Comparison of ENCODE assay signal across 8 cellular contexts in genomic region chr12:122965851-122966742, GRCh38. TPM values are rescaled to one million over a fixed set of nuclear protein-coding genes. Genes with fewer than 3 reads are reported as not detected.
DNase-seq lines count a peak whose midpoint lies in the region; ATAC-seq, FAIRE-seq and TF ChIP-seq lines count a peak whose summit lies in the region.

Gene ABCB9 (minus strand): TSS chr12:122966463. CDS start chr12:122960235, 6,228 bp downstream.

- H3K79me2 ChIP-seq in keratinocyte (ENCODE audit: control insufficient read depth, insufficient read depth, low read length) = peaks cover 9% of the 10 kb centered on the region

- no peaks in the 10 kb centered on the region for H3K9me3 ChIP-seq in keratinocyte (ENCODE audit: control insufficient read depth, low read depth, low read length)

- peak within 1 kb of the TSS; percentile 24 for H3K27ac ChIP-seq in keratinocyte (ENCODE audit: control insufficient read depth, insufficient read depth, low read length)

- FAIRE-seq in keratinocyte (lab: Jason Lieb, UNC) = peak; percentile 56

- peaks cover 25% of the 10 kb centered on the region for H3K4me1 ChIP-seq in keratinocyte (ENCODE audit: control insufficient read depth, extremely low read depth, insufficient read depth, low read length)

- peak within 1 kb of the TSS; percentile 83 for H3K4me2 ChIP-seq in keratinocyte (ENCODE audit: control insufficient read depth, extremely low read depth, insufficient read depth, low read depth, low read length)

- dilution Hi-C loops in keratinocyte (cut with MboI; ENCODE audit: extremely low pct_ligation_motif_present, low sequenced_read_pairs) = no loop called here

- H3K27me3 ChIP-seq in keratinocyte (ENCODE audit: control insufficient read depth, extremely low read depth, insufficient read depth, low read length) = no peaks in the 10 kb centered on the region

- no peaks in the 10 kb centered on the region for H4K20me1 ChIP-seq in keratinocyte (ENCODE audit: control insufficient read depth, extremely low read depth, insufficient read depth, low read length)

- ATAC-seq in HG03045 (IDR thresholded peaks at IDR 0.05; ENCODE audit: unreplicated experiment) (peak; percentile 67), GM18858 (IDR thresholded peaks at IDR 0.05; ENCODE audit: unreplicated experiment) (no peak)

- DNase-seq in GM13976 (ENCODE audit: low spot score) (peak; percentile 99), NCI-H2227 treated with DMSO at 0.1 percent for 48 hours (lab: John Stamatoyannopoulos, UW) (peak; percentile 86), cerebellar nuclear complex (lab: John Stamatoyannopoulos, UW) (peak; percentile 47 to 66), keratinocyte (ENCODE audit: low read depth, low spot score) (peak; percentile 87)
- DNase-seq in activated CD4-positive, CD25-positive, alpha-beta regulatory T cell treated with anti-CD3 and anti-CD28 coated beads, Interleukin-2, amount 50 U/mL, for 72 hours = peak; percentile 91
- peak; percentile 90 to 97 (median 94) for DNase-seq in stimulated activated CD4-positive, alpha-beta T cell treated with anti-CD3 and anti-CD28 coated beads, Interleukin-12 subunit alpha, Interleukin-12 subunit beta, amount 100 ng/mL, for 48 hours (ENCODE audit: low read depth in 2 of 3, low spot score in 1 of 3)

- H3K36me3 ChIP-seq in keratinocyte (ENCODE audit: control insufficient read depth in 2 of 2, extremely low read depth in 1 of 2, insufficient read depth in 2 of 2, low read length in 2 of 2) = no peaks in the 10 kb centered on the region

- H3K9me1 ChIP-seq in keratinocyte (ENCODE audit: control insufficient read depth, extremely low read depth, insufficient read depth, low read length) = no peaks in the 10 kb centered on the region

- H3K9ac ChIP-seq in keratinocyte (ENCODE audit: control insufficient read depth, extremely low read depth, insufficient read depth, low read length) = peak within 1 kb of the TSS; percentile 60

- no peak for TF ChIP-seq CTCF in GM13976 (IDR thresholded peaks at IDR 0.05; ENCODE audit: borderline replicate concordance, control extremely low read depth, extremely low read depth, insufficient read depth, missing control alignments)
- TF ChIP-seq CTCF in keratinocyte (optimal IDR thresholded peaks at IDR 0.05 in 1 of 3, IDR thresholded peaks at IDR 0.05 in 1 of 3, conservative IDR thresholded peaks at IDR 0.05 in 1 of 3; ENCODE audit: extremely low read depth in 1 of 3, insufficient read depth in 2 of 3, low read length in 3 of 3) = peak in 1 of 3 experiments; percentile 18

- H3K4me3 ChIP-seq in keratinocyte (ENCODE audit: control insufficient read depth in 2 of 3, extremely low read depth in 1 of 3, insufficient read depth in 2 of 3, low read depth in 1 of 3, low read length in 3 of 3) = peak within 1 kb of the TSS; percentile 74 to 82 (median 77)

- in situ Hi-C loops in GM13976 (cut with MboI; ENCODE audit: low sequenced_read_pairs, unreplicated experiment) = no loop called here

- peak within 1 kb of the TSS; percentile 87 for H2AFZ ChIP-seq in keratinocyte (ENCODE audit: control insufficient read depth, low read length)

RNA-seq across cellular contexts. Expression of gene ABCB9, which starts in this region (rescaled TPM):
- polyA plus RNA-seq in keratinocyte = 4.0 to 5.7 TPM (median 4.7 TPM) in 3 replicates
- 1.0 TPM for polyA plus RNA-seq in keratinocyte (2011; ENCODE audit: low read depth)
- 2.5 and 3.3 TPM in 2 replicates for polyA plus RNA-seq in keratinocyte (2011; cell fraction: cytosol; rRNA removed)
- polyA plus RNA-seq in keratinocyte (2011; cell fraction: nucleus; rRNA removed) = 7.5 and 11.4 TPM in 2 replicates
- 1.7 and 7.0 TPM in 2 replicates for polyA plus RNA-seq in keratinocyte (2012; ENCODE audit: low replicate concordance)
- polyA minus RNA-seq in keratinocyte = 11.5 to 18.6 TPM (median 12.6 TPM) in 3 replicates
- 8.6 TPM for polyA minus RNA-seq in keratinocyte (2011; cell fraction: cytosol; rRNA and poly(A)+ RNA removed)
- polyA minus RNA-seq in keratinocyte (2011; cell fraction: nucleus; rRNA and poly(A)+ RNA removed) = 9.4 and 10.2 TPM in 2 replicates
